In genomic region chr6:169556758-169557505, GRCh38 we compare ENCODE assay signal across 9 cellular contexts.
DNase-seq lines count a peak whose midpoint lies in the region; ATAC-seq and TF ChIP-seq lines count a peak whose summit lies in the region.
"Had no signal": no experiment of that assay in that cellular context is flagged by ENCODE, and none has a peak within 500 bp of the region (broad histone marks: within the 10 kb centered on the region; RNA-seq: fewer than 3 reads in every experiment).

No MANE protein-coding gene starts in this region.

- TF ChIP-seq POLR2A in erythroblast (IDR thresholded peaks at IDR 0.05; ENCODE audit: low read length): no peak

- ATAC-seq in GM18868 (IDR thresholded peaks at IDR 0.05; ENCODE audit: unreplicated experiment): peak; percentile 100
- peak; percentile 100 for ATAC-seq in HG02623 (IDR thresholded peaks at IDR 0.05; ENCODE audit: unreplicated experiment)
- ATAC-seq in left lung: no peak

- H3K27ac Mint-ChIP-seq in T-helper 1 cell treated with Interleukin-12 subunit alpha and Interleukin-12 subunit beta and Interleukin-4 antibody, amounts not matched to agents 30 μg/mL and 1 μg/mL, for 36 hours: peak overlapping the region; percentile 49

- no peak overlapping the region for H3K27ac ChIP-seq in left lung
- H3K27ac ChIP-seq: HL-60 had no signal

- H3K27me3 Mint-ChIP-seq in T-helper 1 cell treated with Interleukin-12 subunit alpha and Interleukin-12 subunit beta and Interleukin-4 antibody, amounts not matched to agents 30 μg/mL and 1 μg/mL, for 36 hours (ENCODE audit: low read depth): peaks cover 8% of the 10 kb centered on the region

- peaks cover 0 to 2% of the 10 kb centered on the region in 2 donors for H3K9me3 ChIP-seq in left lung

- peaks cover 10% of the 10 kb centered on the region for H3K4me1 Mint-ChIP-seq in T-helper 1 cell treated with Interleukin-12 subunit alpha and Interleukin-12 subunit beta and Interleukin-4 antibody, amounts not matched to agents 30 μg/mL and 1 μg/mL, for 36 hours (ENCODE audit: low read depth)

- intact Hi-C loops in left lung (cut with DNase I): no loop called here

- peaks cover 2% of the 10 kb centered on the region for H3K36me3 Mint-ChIP-seq in T-helper 1 cell treated with Interleukin-12 subunit alpha and Interleukin-12 subunit beta and Interleukin-4 antibody, amounts not matched to agents 30 μg/mL and 1 μg/mL, for 36 hours (ENCODE audit: low read depth)

- H3K4me3 ChIP-seq in left lung: no peak overlapping the region

- H3K27me3 ChIP-seq in left lung: no peaks in the 10 kb centered on the region

- peak overlapping the region; percentile 9 for H3K4me3 Mint-ChIP-seq in T-helper 1 cell treated with Interleukin-12 subunit alpha and Interleukin-12 subunit beta and Interleukin-4 antibody, amounts not matched to agents 30 μg/mL and 1 μg/mL, for 36 hours

- peak; percentile 63 for DNase-seq in stimulated activated CD4-positive, alpha-beta T cell treated with anti-CD3 and anti-CD28 coated beads, Interleukin-15, amount 100 ng/mL, for 24 hours
- DNase-seq in left lung: no peak
- no peak for DNase-seq in SIG-M5 treated with dmso at 0.1 percent for 504 hours (lab: John Stamatoyannopoulos, UW; ENCODE audit: unreplicated experiment)
- no peak for DNase-seq in HuH-7.5 (ENCODE audit: low spot score)
- no peak for DNase-seq in erythroblast (lab: John Stamatoyannopoulos, UW)

- TF ChIP-seq CTCF in left lung (IDR thresholded peaks at IDR 0.05): no peak

- peaks cover 0 to 2% of the 10 kb centered on the region in 2 donors for H3K4me1 ChIP-seq in left lung

- H3K9me3 Mint-ChIP-seq in T-helper 1 cell treated with Interleukin-12 subunit alpha and Interleukin-12 subunit beta and Interleukin-4 antibody, amounts not matched to agents 30 μg/mL and 1 μg/mL, for 36 hours: no peaks in the 10 kb centered on the region

- peaks cover 0 to 6% of the 10 kb centered on the region in 2 donors for H3K36me3 ChIP-seq in left lung
